30 cellular contexts compared by ENCODE assay signal in genomic region chr2:212033888-212034287, GRCh38.
"Had no signal": no experiment of that assay in that cellular context is flagged by ENCODE, and none has a peak within 500 bp of the region (broad histone marks: within the 10 kb centered on the region; RNA-seq: fewer than 3 reads in every experiment).

No MANE protein-coding gene starts in this region.

- H3K27me3 ChIP-seq: brain microvascular endothelial cell, esophagus muscularis mucosa, foreskin keratinocyte, gastrocnemius medialis had no signal

- FAIRE-seq: astrocyte, bronchial epithelial cell had no signal

- H3K4me3 ChIP-seq: coronary artery, dorsolateral prefrontal cortex, esophagus muscularis mucosa, gastrocnemius medialis had no signal

- H3K36me3 ChIP-seq: brain microvascular endothelial cell, esophagus muscularis mucosa, gastrocnemius medialis, WERI-Rb-1 had no signal

- DNase-seq: activated B cell treated with CpG ODN at 0.5 μM for 24 hours; activated CD4-positive, alpha-beta memory T cell treated with anti-CD3 and anti-CD28 coated beads for 36 hours; activated CD4-positive, alpha-beta T cell treated with anti-CD3 and anti-CD28 coated beads for 36 hours; activated CD4-positive, alpha-beta T cell treated with anti-CD3 and anti-CD28 coated beads, Interleukin-2, amount 10 ng/mL, durations not matched to agents 24 days and 14 days; activated CD4-positive, CD25-positive, alpha-beta regulatory T cell treated with anti-CD3 and anti-CD28 coated beads, Interleukin-2, amount 50 U/mL, for 72 hours; activated CD8-positive, alpha-beta memory T cell treated with anti-CD3 and anti-CD28 coated beads, Interleukin-2, amount 10 ng/mL, durations not matched to agents 7 days and 5 days; activated CD8-positive, alpha-beta memory T cell treated with anti-CD3 and anti-CD28 coated beads, Interleukin-2, amount 50 U/mL, for 4 hours; activated CD8-positive, alpha-beta T cell treated with anti-CD3 and anti-CD28 coated beads, Interleukin-2, amount 10 ng/mL, durations not matched to agents 7 days and 5 days; activated gamma-delta T cell; activated naive CD4-positive, alpha-beta T cell; activated naive CD4-positive, alpha-beta T cell treated with anti-CD3 and anti-CD28 coated beads, Interleukin-2, amount 10 ng/mL, durations not matched to agents 7 days and 5 days; activated T-cell treated with anti-CD3 and anti-CD28 coated beads, Interleukin-2, amount 50 U/mL, for 1 hour; activated T-cell treated with anti-CD3 and anti-CD28 coated beads, Interleukin-2, amount 50 U/mL, for 48 hours; amniotic stem cell; anterior cingulate cortex; brain microvascular endothelial cell; dorsolateral prefrontal cortex; effector memory CD4-positive, alpha-beta T cell; endodermal cell; erythroblast; foreskin keratinocyte; gastrocnemius medialis; hippocampal formation; T-helper 17 cell; T1000; WERI-Rb-1 had no signal

- H3K9me3 ChIP-seq: esophagus muscularis mucosa, gastrocnemius medialis had no signal

- H3K4me1 ChIP-seq: esophagus muscularis mucosa had no signal

- H3K27ac ChIP-seq: coronary artery, dorsolateral prefrontal cortex, esophagus muscularis mucosa, foreskin keratinocyte, gastrocnemius medialis, WERI-Rb-1 had no signal
